In the genomic region with DNA sequence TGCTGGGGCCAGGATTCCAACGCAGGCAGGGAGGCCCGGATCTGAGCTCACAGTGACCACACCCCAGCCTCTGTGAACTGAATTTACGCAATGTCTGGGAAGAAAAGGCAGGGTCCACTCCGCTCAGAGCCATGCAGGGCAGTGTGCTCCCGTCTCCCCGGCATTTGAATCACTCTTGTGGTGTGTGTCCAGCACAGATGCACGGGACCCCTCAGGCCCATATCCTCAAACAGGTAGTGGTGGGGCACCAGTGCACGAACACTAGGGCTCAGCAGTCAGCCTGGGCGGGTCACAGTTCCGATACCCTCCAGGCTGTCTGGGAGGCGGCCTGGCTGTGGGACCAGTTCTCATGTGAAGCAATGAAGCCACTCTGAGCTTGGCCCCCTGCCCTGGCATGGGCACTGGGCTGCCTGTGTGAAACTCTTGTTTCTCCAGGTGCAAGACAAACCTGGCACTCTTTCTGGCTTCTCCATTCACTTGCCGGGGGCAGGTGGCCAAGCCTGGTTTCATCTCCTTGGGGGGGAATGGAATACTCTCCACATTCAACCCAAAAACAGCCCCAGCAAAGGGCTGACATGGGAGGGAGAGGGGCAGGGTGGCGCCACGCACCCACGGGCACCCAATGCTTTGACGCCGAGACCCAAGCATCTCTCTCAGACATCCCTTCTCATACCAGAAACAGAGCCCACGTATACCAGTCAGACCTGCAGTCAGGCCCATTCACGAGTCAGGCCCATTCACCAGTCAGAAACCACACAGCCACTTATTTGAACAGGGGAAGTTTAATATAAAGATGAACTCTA, we compare ENCODE assay signal across 1 cellular context.
TF ChIP-seq lines count a peak whose summit lies in the region.

No MANE protein-coding gene starts in this region.

TF ChIP-seq in HepG2, 621 proteins besides CTCF, POLR2A, EP300 and RAD21 (continued from another document and continues in another):
- TF ChIP-seq ARID4A (CRISPR knock-in tag; IDR thresholded peaks at IDR 0.05; ENCODE audit: borderline replicate concordance) (no peak; the same call in 1 of the 2 replicates), EED (CRISPR knock-in tag; IDR thresholded peaks at IDR 0.05) (no peak), ZNF792 (CRISPR knock-in tag; IDR thresholded peaks at IDR 0.05) (no peak), ZNF350 (CRISPR knock-in tag; IDR thresholded peaks at IDR 0.05; ENCODE audit: borderline replicate concordance, low read depth) (0 out of 2 replicates have a peak, but pooled peaks have one; percentile 67), POLR2AphosphoS5 (IDR thresholded peaks at IDR 0.05; ENCODE audit: low read depth, low read length) (no peak; the same call in 1 of the 2 replicates), ZFYVE20 (CRISPR knock-in tag; IDR thresholded peaks at IDR 0.05; ENCODE audit: borderline replicate concordance, low read depth) (no peak), SALL1 (CRISPR knock-in tag; IDR thresholded peaks at IDR 0.05) (peak; percentile 70), MXD4 (CRISPR knock-in tag; IDR thresholded peaks at IDR 0.05) (no peak), TAF15 (IDR thresholded peaks at IDR 0.05; ENCODE audit: low read depth, low read length, poor library complexity, severe bottlenecking) (no peak), ZNF354B (CRISPR knock-in tag; IDR thresholded peaks at IDR 0.05) (no peak), DBP (CRISPR knock-in tag; IDR thresholded peaks at IDR 0.05; ENCODE audit: not compliant biosample characterization) (no peak), SETDB1 (CRISPR knock-in tag; IDR thresholded peaks at IDR 0.05; ENCODE audit: borderline replicate concordance) (no peak), HOXD1 (CRISPR knock-in tag; IDR thresholded peaks at IDR 0.05) (no peak), ZBTB42 (CRISPR knock-in tag; IDR thresholded peaks at IDR 0.05) (no peak), SMARCE1 (IDR thresholded peaks at IDR 0.05; ENCODE audit: borderline replicate concordance) (no peak), ZMYM4 (CRISPR knock-in tag; IDR thresholded peaks at IDR 0.05) (no peak), ZNF776 (CRISPR knock-in tag; IDR thresholded peaks at IDR 0.05) (no peak), ADNP (CRISPR knock-in tag; IDR thresholded peaks at IDR 0.05) (no peak), ZKSCAN8 (CRISPR knock-in tag; IDR thresholded peaks at IDR 0.05; ENCODE audit: borderline replicate concordance) (no peak), ZFAT (CRISPR knock-in tag; conservative IDR thresholded peaks at IDR 0.05) (no peak), ZNF841 (CRISPR knock-in tag; IDR thresholded peaks at IDR 0.05; ENCODE audit: borderline replicate concordance) (0 out of 2 replicates have a peak, but pooled peaks have one; percentile 25), ZSCAN30 (CRISPR knock-in tag; IDR thresholded peaks at IDR 0.05) (no peak), GATAD1 (CRISPR knock-in tag; IDR thresholded peaks at IDR 0.05) (0 out of 2 replicates have a peak, but pooled peaks have one; percentile 12), SP140L (CRISPR knock-in tag; IDR thresholded peaks at IDR 0.05; ENCODE audit: borderline replicate concordance) (no peak), GPN1 (CRISPR knock-in tag; IDR thresholded peaks at IDR 0.05; ENCODE audit: borderline replicate concordance) (no peak), SKI (IDR thresholded peaks at IDR 0.05; ENCODE audit: partially characterized antibody) (no peak), ZC3H4 (CRISPR knock-in tag; IDR thresholded peaks at IDR 0.05; ENCODE audit: borderline replicate concordance) (no peak), STAG1 (CRISPR knock-in tag; IDR thresholded peaks at IDR 0.05) (no peak)
- TF ChIP-seq, protein P1, sequence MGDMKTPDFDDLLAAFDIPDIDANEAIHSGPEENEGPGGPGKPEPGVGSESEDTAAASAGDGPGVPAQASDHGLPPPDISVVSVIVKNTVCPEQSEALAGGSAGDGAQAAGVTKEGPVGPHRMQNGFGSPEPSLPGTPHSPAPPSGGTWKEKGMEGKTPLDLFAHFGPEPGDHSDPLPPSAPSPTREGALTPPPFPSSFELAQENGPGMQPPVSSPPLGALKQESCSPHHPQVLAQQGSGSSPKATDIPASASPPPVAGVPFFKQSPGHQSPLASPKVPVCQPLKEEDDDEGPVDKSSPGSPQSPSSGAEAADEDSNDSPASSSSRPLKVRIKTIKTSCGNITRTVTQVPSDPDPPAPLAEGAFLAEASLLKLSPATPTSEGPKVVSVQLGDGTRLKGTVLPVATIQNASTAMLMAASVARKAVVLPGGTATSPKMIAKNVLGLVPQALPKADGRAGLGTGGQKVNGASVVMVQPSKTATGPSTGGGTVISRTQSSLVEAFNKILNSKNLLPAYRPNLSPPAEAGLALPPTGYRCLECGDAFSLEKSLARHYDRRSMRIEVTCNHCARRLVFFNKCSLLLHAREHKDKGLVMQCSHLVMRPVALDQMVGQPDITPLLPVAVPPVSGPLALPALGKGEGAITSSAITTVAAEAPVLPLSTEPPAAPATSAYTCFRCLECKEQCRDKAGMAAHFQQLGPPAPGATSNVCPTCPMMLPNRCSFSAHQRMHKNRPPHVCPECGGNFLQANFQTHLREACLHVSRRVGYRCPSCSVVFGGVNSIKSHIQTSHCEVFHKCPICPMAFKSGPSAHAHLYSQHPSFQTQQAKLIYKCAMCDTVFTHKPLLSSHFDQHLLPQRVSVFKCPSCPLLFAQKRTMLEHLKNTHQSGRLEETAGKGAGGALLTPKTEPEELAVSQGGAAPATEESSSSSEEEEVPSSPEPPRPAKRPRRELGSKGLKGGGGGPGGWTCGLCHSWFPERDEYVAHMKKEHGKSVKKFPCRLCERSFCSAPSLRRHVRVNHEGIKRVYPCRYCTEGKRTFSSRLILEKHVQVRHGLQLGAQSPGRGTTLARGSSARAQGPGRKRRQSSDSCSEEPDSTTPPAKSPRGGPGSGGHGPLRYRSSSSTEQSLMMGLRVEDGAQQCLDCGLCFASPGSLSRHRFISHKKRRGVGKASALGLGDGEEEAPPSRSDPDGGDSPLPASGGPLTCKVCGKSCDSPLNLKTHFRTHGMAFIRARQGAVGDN (CRISPR knock-in tag; IDR thresholded peaks at IDR 0.05), result peak; percentile 75
- TF ChIP-seq, protein P2, sequence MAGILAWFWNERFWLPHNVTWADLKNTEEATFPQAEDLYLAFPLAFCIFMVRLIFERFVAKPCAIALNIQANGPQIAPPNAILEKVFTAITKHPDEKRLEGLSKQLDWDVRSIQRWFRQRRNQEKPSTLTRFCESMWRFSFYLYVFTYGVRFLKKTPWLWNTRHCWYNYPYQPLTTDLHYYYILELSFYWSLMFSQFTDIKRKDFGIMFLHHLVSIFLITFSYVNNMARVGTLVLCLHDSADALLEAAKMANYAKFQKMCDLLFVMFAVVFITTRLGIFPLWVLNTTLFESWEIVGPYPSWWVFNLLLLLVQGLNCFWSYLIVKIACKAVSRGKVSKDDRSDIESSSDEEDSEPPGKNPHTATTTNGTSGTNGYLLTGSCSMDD (CRISPR knock-in tag; IDR thresholded peaks at IDR 0.05), result no peak
- TF ChIP-seq, protein P3, sequence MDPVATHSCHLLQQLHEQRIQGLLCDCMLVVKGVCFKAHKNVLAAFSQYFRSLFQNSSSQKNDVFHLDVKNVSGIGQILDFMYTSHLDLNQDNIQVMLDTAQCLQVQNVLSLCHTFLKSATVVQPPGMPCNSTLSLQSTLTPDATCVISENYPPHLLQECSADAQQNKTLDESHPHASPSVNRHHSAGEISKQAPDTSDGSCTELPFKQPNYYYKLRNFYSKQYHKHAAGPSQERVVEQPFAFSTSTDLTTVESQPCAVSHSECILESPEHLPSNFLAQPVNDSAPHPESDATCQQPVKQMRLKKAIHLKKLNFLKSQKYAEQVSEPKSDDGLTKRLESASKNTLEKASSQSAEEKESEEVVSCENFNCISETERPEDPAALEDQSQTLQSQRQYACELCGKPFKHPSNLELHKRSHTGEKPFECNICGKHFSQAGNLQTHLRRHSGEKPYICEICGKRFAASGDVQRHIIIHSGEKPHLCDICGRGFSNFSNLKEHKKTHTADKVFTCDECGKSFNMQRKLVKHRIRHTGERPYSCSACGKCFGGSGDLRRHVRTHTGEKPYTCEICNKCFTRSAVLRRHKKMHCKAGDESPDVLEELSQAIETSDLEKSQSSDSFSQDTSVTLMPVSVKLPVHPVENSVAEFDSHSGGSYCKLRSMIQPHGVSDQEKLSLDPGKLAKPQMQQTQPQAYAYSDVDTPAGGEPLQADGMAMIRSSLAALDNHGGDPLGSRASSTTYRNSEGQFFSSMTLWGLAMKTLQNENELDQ (CRISPR knock-in tag; IDR thresholded peaks at IDR 0.05; ENCODE audit: borderline replicate concordance), result no peak
- TF ChIP-seq, protein P4, sequence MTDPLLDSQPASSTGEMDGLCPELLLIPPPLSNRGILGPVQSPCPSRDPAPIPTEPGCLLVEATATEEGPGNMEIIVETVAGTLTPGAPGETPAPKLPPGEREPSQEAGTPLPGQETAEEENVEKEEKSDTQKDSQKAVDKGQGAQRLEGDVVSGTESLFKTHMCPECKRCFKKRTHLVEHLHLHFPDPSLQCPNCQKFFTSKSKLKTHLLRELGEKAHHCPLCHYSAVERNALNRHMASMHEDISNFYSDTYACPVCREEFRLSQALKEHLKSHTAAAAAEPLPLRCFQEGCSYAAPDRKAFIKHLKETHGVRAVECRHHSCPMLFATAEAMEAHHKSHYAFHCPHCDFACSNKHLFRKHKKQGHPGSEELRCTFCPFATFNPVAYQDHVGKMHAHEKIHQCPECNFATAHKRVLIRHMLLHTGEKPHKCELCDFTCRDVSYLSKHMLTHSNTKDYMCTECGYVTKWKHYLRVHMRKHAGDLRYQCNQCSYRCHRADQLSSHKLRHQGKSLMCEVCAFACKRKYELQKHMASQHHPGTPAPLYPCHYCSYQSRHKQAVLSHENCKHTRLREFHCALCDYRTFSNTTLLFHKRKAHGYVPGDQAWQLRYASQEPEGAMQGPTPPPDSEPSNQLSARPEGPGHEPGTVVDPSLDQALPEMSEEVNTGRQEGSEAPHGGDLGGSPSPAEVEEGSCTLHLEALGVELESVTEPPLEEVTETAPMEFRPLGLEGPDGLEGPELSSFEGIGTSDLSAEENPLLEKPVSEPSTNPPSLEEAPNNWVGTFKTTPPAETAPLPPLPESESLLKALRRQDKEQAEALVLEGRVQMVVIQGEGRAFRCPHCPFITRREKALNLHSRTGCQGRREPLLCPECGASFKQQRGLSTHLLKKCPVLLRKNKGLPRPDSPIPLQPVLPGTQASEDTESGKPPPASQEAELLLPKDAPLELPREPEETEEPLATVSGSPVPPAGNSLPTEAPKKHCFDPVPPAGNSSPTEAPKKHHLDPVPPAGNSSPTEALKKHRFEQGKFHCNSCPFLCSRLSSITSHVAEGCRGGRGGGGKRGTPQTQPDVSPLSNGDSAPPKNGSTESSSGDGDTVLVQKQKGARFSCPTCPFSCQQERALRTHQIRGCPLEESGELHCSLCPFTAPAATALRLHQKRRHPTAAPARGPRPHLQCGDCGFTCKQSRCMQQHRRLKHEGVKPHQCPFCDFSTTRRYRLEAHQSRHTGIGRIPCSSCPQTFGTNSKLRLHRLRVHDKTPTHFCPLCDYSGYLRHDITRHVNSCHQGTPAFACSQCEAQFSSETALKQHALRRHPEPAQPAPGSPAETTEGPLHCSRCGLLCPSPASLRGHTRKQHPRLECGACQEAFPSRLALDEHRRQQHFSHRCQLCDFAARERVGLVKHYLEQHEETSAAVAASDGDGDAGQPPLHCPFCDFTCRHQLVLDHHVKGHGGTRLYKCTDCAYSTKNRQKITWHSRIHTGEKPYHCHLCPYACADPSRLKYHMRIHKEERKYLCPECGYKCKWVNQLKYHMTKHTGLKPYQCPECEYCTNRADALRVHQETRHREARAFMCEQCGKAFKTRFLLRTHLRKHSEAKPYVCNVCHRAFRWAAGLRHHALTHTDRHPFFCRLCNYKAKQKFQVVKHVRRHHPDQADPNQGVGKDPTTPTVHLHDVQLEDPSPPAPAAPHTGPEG (CRISPR knock-in tag; IDR thresholded peaks at IDR 0.05), result no peak
- TF ChIP-seq, protein P5, sequence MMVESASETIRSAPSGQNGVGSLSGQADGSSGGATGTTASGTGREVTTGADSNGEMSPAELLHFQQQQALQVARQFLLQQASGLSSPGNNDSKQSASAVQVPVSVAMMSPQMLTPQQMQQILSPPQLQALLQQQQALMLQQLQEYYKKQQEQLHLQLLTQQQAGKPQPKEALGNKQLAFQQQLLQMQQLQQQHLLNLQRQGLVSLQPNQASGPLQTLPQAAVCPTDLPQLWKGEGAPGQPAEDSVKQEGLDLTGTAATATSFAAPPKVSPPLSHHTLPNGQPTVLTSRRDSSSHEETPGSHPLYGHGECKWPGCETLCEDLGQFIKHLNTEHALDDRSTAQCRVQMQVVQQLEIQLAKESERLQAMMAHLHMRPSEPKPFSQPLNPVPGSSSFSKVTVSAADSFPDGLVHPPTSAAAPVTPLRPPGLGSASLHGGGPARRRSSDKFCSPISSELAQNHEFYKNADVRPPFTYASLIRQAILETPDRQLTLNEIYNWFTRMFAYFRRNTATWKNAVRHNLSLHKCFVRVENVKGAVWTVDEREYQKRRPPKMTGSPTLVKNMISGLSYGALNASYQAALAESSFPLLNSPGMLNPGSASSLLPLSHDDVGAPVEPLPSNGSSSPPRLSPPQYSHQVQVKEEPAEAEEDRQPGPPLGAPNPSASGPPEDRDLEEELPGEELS (CRISPR knock-in tag; IDR thresholded peaks at IDR 0.05), result peak; percentile 37; the same call in 1 of the 2 replicates
